In the genomic region with DNA sequence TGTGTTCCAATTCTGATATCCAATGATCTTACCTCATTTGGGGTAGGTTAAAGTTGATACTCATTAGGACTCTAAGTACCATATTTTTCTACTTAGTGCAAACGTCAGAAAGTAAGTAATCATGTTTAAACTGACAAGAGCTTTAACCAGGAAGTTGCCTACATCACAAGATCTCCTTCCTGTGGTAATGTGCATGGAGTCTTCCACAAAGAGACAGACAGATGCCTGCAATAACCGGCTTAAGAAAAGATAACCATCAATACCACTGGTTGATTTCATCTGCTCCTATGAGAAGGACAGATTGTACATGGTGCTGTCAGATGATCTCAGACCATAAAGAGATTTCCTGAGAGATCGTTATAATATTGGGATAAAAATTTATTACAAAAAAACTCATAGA, we compare ENCODE assay signal across 15 cellular contexts. TPM values are rescaled to one million over a fixed set of nuclear protein-coding genes. Genes with fewer than 3 reads are reported as not detected.
DNase-seq lines count a peak whose midpoint lies in the region; ATAC-seq, FAIRE-seq and TF ChIP-seq lines count a peak whose summit lies in the region.
"Not testable (repeated sequence)": the region's sequence is repeated elsewhere in the genome, so short reads cannot be mapped to it uniquely, and the experiment has no call there.
"Had no signal": no experiment of that assay in that cellular context is flagged by ENCODE, and none has a peak within 500 bp of the region (broad histone marks: within the 10 kb centered on the region; RNA-seq: fewer than 3 reads in every experiment).

No MANE protein-coding gene starts in this region.

- peak; percentile 18 for DNase-seq in DMS53 (lab: John Stamatoyannopoulos, UW)
- peak; percentile 46 for DNase-seq in Jurkat, Clone E6-1 (ENCODE audit: low read depth, low spot score)
- DNase-seq in NCI-H82 (lab: John Stamatoyannopoulos, UW): peak; percentile 87
- not testable (repeated sequence) for DNase-seq in T-cell; activated CD4-positive, alpha-beta T cell treated with anti-CD3 and anti-CD28 coated beads, Interleukin-2, amount 10 ng/mL, durations not matched to agents 7 days and 5 days; ascending aorta (ENCODE audit: low spot score in 2 of 2); keratinocyte (ENCODE audit: low read depth, low spot score)

- H3K9me3 Mint-ChIP-seq in T-cell; activated CD4-positive, alpha-beta T cell treated with anti-CD3 and anti-CD28 coated beads, Interleukin-2, amount 10 ng/mL, durations not matched to agents 7 days and 5 days: not testable (repeated sequence)

- not testable (repeated sequence) for H2AFZ ChIP-seq in keratinocyte (ENCODE audit: control insufficient read depth, low read length)

- H3K27me3 ChIP-seq in ascending aorta; keratinocyte (ENCODE audit: control insufficient read depth, extremely low read depth, insufficient read depth, low read length): not testable (repeated sequence)

- peak in 3 of 4 experiments; percentile 41 to 54 (median 48) for ATAC-seq in T-cell (replicated peaks in 1 of 4)

- H3K36me3 ChIP-seq in ascending aorta; keratinocyte (ENCODE audit: control insufficient read depth in 2 of 2, extremely low read depth in 1 of 2, insufficient read depth in 2 of 2, low read length in 2 of 2): not testable (repeated sequence)

- H3K27me3 Mint-ChIP-seq in T-cell: not testable (repeated sequence)
- peaks cover 10% of the 10 kb centered on the region for H3K27me3 Mint-ChIP-seq in activated CD4-positive, alpha-beta T cell treated with anti-CD3 and anti-CD28 coated beads, Interleukin-2, amount 10 ng/mL, durations not matched to agents 7 days and 5 days

- H3K4me3 ChIP-seq in Jurkat, Clone E6-1 (ENCODE audit: low read length); ascending aorta; keratinocyte (ENCODE audit: control insufficient read depth in 2 of 3, extremely low read depth in 1 of 3, insufficient read depth in 2 of 3, low read depth in 1 of 3, low read length in 3 of 3): not testable (repeated sequence)

- CTCF ChIA-PET in T-cell (lab: Charles Lee); activated CD4-positive, alpha-beta T cell treated with anti-CD3 and anti-CD28 coated beads, Interleukin-2, amount 10 ng/mL, durations not matched to agents 7 days and 5 days (lab: Charles Lee): not testable (repeated sequence)

- H3K27ac ChIP-seq in ascending aorta: peak overlapping the region; percentile 47 to 73
- H3K27ac ChIP-seq in keratinocyte (ENCODE audit: control insufficient read depth, insufficient read depth, low read length): not testable (repeated sequence)

- not testable (repeated sequence) for H3K9me1 ChIP-seq in keratinocyte (ENCODE audit: control insufficient read depth, extremely low read depth, insufficient read depth, low read length)

- dilution Hi-C loops in keratinocyte (cut with MboI; ENCODE audit: extremely low pct_ligation_motif_present, low sequenced_read_pairs): not testable (repeated sequence)

- intact Hi-C loops in ascending aorta (cut with DNase I): not testable (repeated sequence)

- H3K9me3 ChIP-seq in ascending aorta; keratinocyte (ENCODE audit: control insufficient read depth, low read depth, low read length): not testable (repeated sequence)

- peak; percentile 17 for FAIRE-seq in keratinocyte (lab: Jason Lieb, UNC)

- H3K79me2 ChIP-seq in keratinocyte (ENCODE audit: control insufficient read depth, insufficient read depth, low read length): not testable (repeated sequence)

- POLR2A ChIA-PET in T-cell (lab: Charles Lee): interaction anchor here in 1 of 2 donors (0.5 kb wide), 1 partner anchor 113 kb away, joined by 3 read pairs; no protein-coding TSS in a partner anchor
- POLR2A ChIA-PET in activated CD4-positive, alpha-beta T cell treated with anti-CD3 and anti-CD28 coated beads, Interleukin-2, amount 10 ng/mL, durations not matched to agents 7 days and 5 days (lab: Charles Lee): not testable (repeated sequence)

- H3K4me2 ChIP-seq in keratinocyte (ENCODE audit: control insufficient read depth, extremely low read depth, insufficient read depth, low read depth, low read length): not testable (repeated sequence)

- peaks cover 0 to 13% of the 10 kb centered on the region in 2 donors for H3K4me1 ChIP-seq in ascending aorta
- H3K4me1 ChIP-seq in keratinocyte (ENCODE audit: control insufficient read depth, extremely low read depth, insufficient read depth, low read length): peaks cover 21% of the 10 kb centered on the region

- H3K9ac ChIP-seq in keratinocyte (ENCODE audit: control insufficient read depth, extremely low read depth, insufficient read depth, low read length): not testable (repeated sequence)

- H3K4me1 Mint-ChIP-seq in T-cell: peaks cover 16 to 20% (median 17%) of the 10 kb centered on the region in 3 donors
- peaks cover 52% of the 10 kb centered on the region for H3K4me1 Mint-ChIP-seq in activated CD4-positive, alpha-beta T cell treated with anti-CD3 and anti-CD28 coated beads, Interleukin-2, amount 10 ng/mL, durations not matched to agents 7 days and 5 days

- H3K27ac Mint-ChIP-seq in T-cell: not testable (repeated sequence)
- H3K27ac Mint-ChIP-seq in activated CD4-positive, alpha-beta T cell treated with anti-CD3 and anti-CD28 coated beads, Interleukin-2, amount 10 ng/mL, durations not matched to agents 7 days and 5 days: peak overlapping the region; percentile 41

- not testable (repeated sequence) for TF ChIP-seq CTCF in ascending aorta (IDR thresholded peaks at IDR 0.05); keratinocyte (optimal IDR thresholded peaks at IDR 0.05 in 1 of 3, IDR thresholded peaks at IDR 0.05 in 1 of 3, conservative IDR thresholded peaks at IDR 0.05 in 1 of 3; ENCODE audit: extremely low read depth in 1 of 3, insufficient read depth in 2 of 3, low read length in 3 of 3)

- H3K36me3 Mint-ChIP-seq in T-cell; activated CD4-positive, alpha-beta T cell treated with anti-CD3 and anti-CD28 coated beads, Interleukin-2, amount 10 ng/mL, durations not matched to agents 7 days and 5 days (ENCODE audit: low read depth): not testable (repeated sequence)

- peak overlapping the region in 1 of 3 donors; percentile 22 for H3K4me3 Mint-ChIP-seq in T-cell
- H3K4me3 Mint-ChIP-seq in activated CD4-positive, alpha-beta T cell treated with anti-CD3 and anti-CD28 coated beads, Interleukin-2, amount 10 ng/mL, durations not matched to agents 7 days and 5 days: not testable (repeated sequence)

- H4K20me1 ChIP-seq in keratinocyte (ENCODE audit: control insufficient read depth, extremely low read depth, insufficient read depth, low read length): not testable (repeated sequence)

RNA-seq across cellular contexts. Expression of a gene that starts 33.5 kb away (rescaled TPM):
- not detected for polyA plus RNA-seq in Jurkat, Clone E6-1 (2012; ENCODE audit: insufficient read depth, insufficient read length)
- total RNA-seq in T-cell (under 1 TPM in 2 of 5 donors, not detected in 3; 0.38 to 0.72 TPM), ascending aorta (not detected)
- total RNA-seq in activated CD4-positive, alpha-beta T cell treated with anti-CD3 and anti-CD28 coated beads, Interleukin-2, amount 10 ng/mL, durations not matched to agents 7 days and 5 days: not detected
- not detected in 3 replicates for polyA plus RNA-seq in keratinocyte
- polyA plus RNA-seq in keratinocyte (2011; ENCODE audit: low read depth): not detected
- polyA plus RNA-seq in keratinocyte (2011; cell fraction: cytosol; rRNA removed): not detected in 2 replicates
- 0.17 TPM in 1 of 2 replicates, not detected in the other for polyA plus RNA-seq in keratinocyte (2011; cell fraction: nucleus; rRNA removed)
- polyA plus RNA-seq in keratinocyte (2012; ENCODE audit: low replicate concordance): 0.23 TPM in 1 of 2 replicates, not detected in the other
- polyA minus RNA-seq in keratinocyte: not detected in 3 replicates
- polyA minus RNA-seq in keratinocyte (2011; cell fraction: cytosol; rRNA and poly(A)+ RNA removed): not detected
- polyA minus RNA-seq in keratinocyte (2011; cell fraction: nucleus; rRNA and poly(A)+ RNA removed): not detected in 2 replicates
- total RNA-seq: A172; A673; CD4-positive, CD25-positive, alpha-beta regulatory T cell; CD8-positive, alpha-beta T cell; GM12878; GM23248; H1; H7 had no signal
- polyA plus RNA-seq: CD4-positive, CD25-positive, alpha-beta regulatory T cell; GM12878; GM23248; H1 had no signal
